31 cellular contexts compared by ENCODE assay signal in genomic region chr7:432256-432655, GRCh38.
"Had no signal": no experiment of that assay in that cellular context is flagged by ENCODE, and none has a peak within 500 bp of the region (broad histone marks: within the 10 kb centered on the region; RNA-seq: fewer than 3 reads in every experiment).

No MANE protein-coding gene starts in this region.

- H3K27me3 ChIP-seq: ascending aorta, body of pancreas, Peyer's patch, SJCRH30 had no signal

- H3K9me3 Mint-ChIP-seq: activated B cell treated with CpG ODN at 0.5 μM for 24 hours; activated CD4-positive, alpha-beta memory T cell treated with anti-CD3 and anti-CD28 coated beads, Interleukin-2, amount 10 ng/mL, durations not matched to agents 7 days and 5 days; activated naive CD4-positive, alpha-beta T cell treated with anti-CD3 and anti-CD28 coated beads, Interleukin-2, amount 10 ng/mL, durations not matched to agents 7 days and 5 days; activated naive CD8-positive, alpha-beta T cell treated with anti-CD3 and anti-CD28 coated beads, Interleukin-2, amount 10 ng/mL, durations not matched to agents 7 days and 5 days; activated T-helper 17 cell treated with anti-CD3 and anti-CD28 coated beads, Interleukin-2, amount 50 U/mL, for 72 hours; central memory CD8-positive, alpha-beta T cell had no signal

- H3K36me3 ChIP-seq: ascending aorta, Peyer's patch, SJCRH30 had no signal

- H3K4me3 ChIP-seq: ascending aorta, body of pancreas, Peyer's patch, SJCRH30 had no signal

- H3K9ac ChIP-seq: SK-N-SH had no signal

- H3K9me3 ChIP-seq: ascending aorta, body of pancreas, Peyer's patch, SJCRH30, SK-N-SH had no signal

- H3K27me3 Mint-ChIP-seq: activated CD4-positive, alpha-beta memory T cell treated with anti-CD3 and anti-CD28 coated beads, Interleukin-2, amount 10 ng/mL, durations not matched to agents 7 days and 5 days; activated naive CD4-positive, alpha-beta T cell treated with anti-CD3 and anti-CD28 coated beads, Interleukin-2, amount 10 ng/mL, durations not matched to agents 7 days and 5 days; activated naive CD8-positive, alpha-beta T cell treated with anti-CD3 and anti-CD28 coated beads, Interleukin-2, amount 10 ng/mL, durations not matched to agents 7 days and 5 days; activated T-helper 17 cell treated with anti-CD3 and anti-CD28 coated beads, Interleukin-2, amount 50 U/mL, for 72 hours; central memory CD8-positive, alpha-beta T cell had no signal

- H3K36me3 Mint-ChIP-seq: activated naive CD4-positive, alpha-beta T cell treated with anti-CD3 and anti-CD28 coated beads, Interleukin-2, amount 10 ng/mL, durations not matched to agents 7 days and 5 days; activated naive CD8-positive, alpha-beta T cell treated with anti-CD3 and anti-CD28 coated beads, Interleukin-2, amount 10 ng/mL, durations not matched to agents 7 days and 5 days; IgD-negative memory B cell had no signal

- H3K27ac Mint-ChIP-seq: activated B cell treated with CpG ODN at 0.5 μM for 24 hours; activated CD4-positive, alpha-beta memory T cell treated with anti-CD3 and anti-CD28 coated beads, Interleukin-2, amount 10 ng/mL, durations not matched to agents 7 days and 5 days; activated naive CD4-positive, alpha-beta T cell treated with anti-CD3 and anti-CD28 coated beads, Interleukin-2, amount 10 ng/mL, durations not matched to agents 7 days and 5 days; activated naive CD8-positive, alpha-beta T cell treated with anti-CD3 and anti-CD28 coated beads, Interleukin-2, amount 10 ng/mL, durations not matched to agents 7 days and 5 days; activated T-helper 17 cell treated with anti-CD3 and anti-CD28 coated beads, Interleukin-2, amount 50 U/mL, for 72 hours; IgD-negative memory B cell; T-helper 17 cell had no signal

- DNase-seq: activated B cell treated with CpG ODN at 0.5 μM for 24 hours; activated CD4-positive, alpha-beta memory T cell treated with anti-CD3 and anti-CD28 coated beads, Interleukin-2, amount 10 ng/mL, durations not matched to agents 7 days and 5 days; activated CD4-positive, alpha-beta T cell treated with anti-CD3 and anti-CD28 coated beads for 1 hour; activated CD4-positive, alpha-beta T cell treated with anti-CD3 and anti-CD28 coated beads, Interleukin-2, amount 50 U/mL, for 1 hour; activated gamma-delta T cell; activated naive CD4-positive, alpha-beta T cell treated with anti-CD3 and anti-CD28 coated beads, Interleukin-2, amount 10 ng/mL, durations not matched to agents 7 days and 5 days; activated naive CD8-positive, alpha-beta T cell treated with anti-CD3 and anti-CD28 coated beads, Interleukin-2, amount 10 ng/mL, durations not matched to agents 7 days and 5 days; activated T-cell treated with anti-CD3 and anti-CD28 coated beads for 4 hours; activated T-cell treated with anti-CD3 and anti-CD28 coated beads, Interleukin-2, amount 50 U/mL, for 48 hours; body of pancreas; KG1; NCI-H1105; NCI-H1436; NCI-H1694 treated with DMSO at 0.1 percent for 48 hours; NCI-H2029 treated with DMSO at 0.1 percent for 48 hours; NCI-H345; NCI-H510A; NCI-H526 treated with DMSO at 0.1 percent for 48 hours; NCI-H82; OCI-M1; Peyer's patch; SK-N-SH; SW 1271; T-helper 17 cell; T-helper 9 cell had no signal

- H3K27ac ChIP-seq: ascending aorta, body of pancreas, SJCRH30 had no signal

- H3K4me1 ChIP-seq: ascending aorta had no signal

- ATAC-seq: activated T-helper 17 cell treated with anti-CD3 and anti-CD28 coated beads, Interleukin-2, amount 50 U/mL, for 72 hours; T-helper 17 cell had no signal

- H3K4me3 Mint-ChIP-seq: activated B cell treated with CpG ODN at 0.5 μM for 24 hours; activated CD4-positive, alpha-beta memory T cell treated with anti-CD3 and anti-CD28 coated beads, Interleukin-2, amount 10 ng/mL, durations not matched to agents 7 days and 5 days; activated naive CD4-positive, alpha-beta T cell treated with anti-CD3 and anti-CD28 coated beads, Interleukin-2, amount 10 ng/mL, durations not matched to agents 7 days and 5 days; activated naive CD8-positive, alpha-beta T cell treated with anti-CD3 and anti-CD28 coated beads, Interleukin-2, amount 10 ng/mL, durations not matched to agents 7 days and 5 days; activated T-helper 17 cell treated with anti-CD3 and anti-CD28 coated beads, Interleukin-2, amount 50 U/mL, for 72 hours; central memory CD8-positive, alpha-beta T cell; IgD-negative memory B cell; T-helper 17 cell had no signal

- FAIRE-seq: TTC549 had no signal

- H3K4me1 Mint-ChIP-seq: activated B cell treated with CpG ODN at 0.5 μM for 24 hours; activated CD4-positive, alpha-beta memory T cell treated with anti-CD3 and anti-CD28 coated beads, Interleukin-2, amount 10 ng/mL, durations not matched to agents 7 days and 5 days; activated naive CD8-positive, alpha-beta T cell treated with anti-CD3 and anti-CD28 coated beads, Interleukin-2, amount 10 ng/mL, durations not matched to agents 7 days and 5 days; activated T-helper 17 cell treated with anti-CD3 and anti-CD28 coated beads, Interleukin-2, amount 50 U/mL, for 72 hours; central memory CD8-positive, alpha-beta T cell; IgD-negative memory B cell had no signal

- H3K4me2 ChIP-seq: SK-N-SH had no signal
